Comparison of ENCODE assay signal across 8 cellular contexts in the genomic region with DNA sequence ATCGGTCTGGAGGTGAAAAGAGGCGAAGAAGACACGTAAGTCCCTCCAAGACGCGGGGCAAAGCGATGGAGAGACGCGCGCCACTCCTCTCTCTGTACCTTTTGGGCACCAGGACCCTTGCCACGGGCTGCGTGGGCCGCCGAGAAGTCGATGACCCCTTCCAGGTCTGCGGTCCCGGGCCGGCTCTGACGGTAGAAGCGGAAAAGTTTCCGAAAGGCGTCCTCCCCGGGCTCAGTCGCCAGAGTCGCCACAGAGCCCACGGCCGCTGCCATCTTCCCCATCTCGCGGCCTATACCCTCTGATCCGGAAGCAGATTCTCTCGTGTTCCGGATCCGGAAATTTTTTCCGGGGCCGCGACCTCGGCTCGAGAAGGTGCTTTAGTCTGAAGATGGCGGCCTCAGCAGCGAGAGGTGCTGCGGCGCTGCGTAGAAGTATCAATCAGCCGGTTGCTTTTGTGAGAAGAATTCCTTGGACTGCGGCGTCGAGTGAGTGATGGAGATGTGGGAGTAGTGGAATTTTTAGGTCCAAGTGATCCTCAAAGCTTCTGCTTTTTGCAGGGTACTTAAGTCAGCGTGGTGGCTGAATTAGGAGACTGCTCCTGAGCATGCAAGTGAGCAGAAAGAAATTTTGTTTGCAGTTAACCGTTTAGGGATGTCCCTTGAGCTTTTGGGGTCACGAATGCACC. TPM values are rescaled to one million over a fixed set of nuclear protein-coding genes. Genes with fewer than 3 reads are reported as not detected.
DNase-seq lines count a peak whose midpoint lies in the region; ATAC-seq and TF ChIP-seq lines count a peak whose summit lies in the region.

A gene with protein sequence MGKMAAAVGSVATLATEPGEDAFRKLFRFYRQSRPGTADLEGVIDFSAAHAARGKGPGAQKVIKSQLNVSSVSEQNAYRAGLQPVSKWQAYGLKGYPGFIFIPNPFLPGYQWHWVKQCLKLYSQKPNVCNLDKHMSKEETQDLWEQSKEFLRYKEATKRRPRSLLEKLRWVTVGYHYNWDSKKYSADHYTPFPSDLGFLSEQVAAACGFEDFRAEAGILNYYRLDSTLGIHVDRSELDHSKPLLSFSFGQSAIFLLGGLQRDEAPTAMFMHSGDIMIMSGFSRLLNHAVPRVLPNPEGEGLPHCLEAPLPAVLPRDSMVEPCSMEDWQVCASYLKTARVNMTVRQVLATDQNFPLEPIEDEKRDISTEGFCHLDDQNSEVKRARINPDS (minus strand): TSS at position 300 of the 685 bp plus-strand sequence. CDS start 19 bp downstream, at position 281.
A gene (plus strand): TSS at position 380 of the 685 bp plus-strand sequence. CDS start 9 bp downstream, at position 389.

- ATAC-seq in HG03378 (IDR thresholded peaks at IDR 0.05; ENCODE audit: unreplicated experiment), result peak; percentile 93

- TF ChIP-seq POLR2A in GM19099 (IDR thresholded peaks at IDR 0.05; ENCODE audit: extremely low read depth, insufficient read length, low read depth), result peak; percentile 95

- H3K36me3 Mint-ChIP-seq in chondrocyte (ENCODE audit: low read depth), result peaks cover 5% of the 10 kb centered on the region

- DNase-seq in Ammon's horn (ENCODE audit: low spot score) (peak; percentile 83), NCI-H446 treated with DMSO at 0.1 percent for 48 hours (lab: John Stamatoyannopoulos, UW) (peak; percentile 49), chondrocyte (ENCODE audit: low spot score) (peak; percentile 93), kidney glomerular epithelial cell (lab: John Stamatoyannopoulos, UW) (peak; percentile 86)
- peak; percentile 79 for DNase-seq in activated CD4-positive, alpha-beta T cell treated with anti-CD3 and anti-CD28 coated beads for 1 hour
- peak; percentile 53 to 64 for DNase-seq in stimulated activated CD4-positive, alpha-beta T cell treated with anti-CD3 and anti-CD28 coated beads, Interleukin-1b, Interleukin-23, amount 100 ng/mL, for 1 hour (ENCODE audit: low read depth in 2 of 2)

- peak within 1 kb of the TSS; percentile 95 for H3K27ac Mint-ChIP-seq in chondrocyte (ENCODE audit: unreplicated experiment)

- H3K9me3 Mint-ChIP-seq in chondrocyte (ENCODE audit: low read depth), result no peaks in the 10 kb centered on the region

- peaks cover 36% of the 10 kb centered on the region for H3K4me1 Mint-ChIP-seq in chondrocyte (ENCODE audit: low read depth)

- TF ChIP-seq CTCF in chondrocyte (IDR thresholded peaks at IDR 0.05), result peak; percentile 9

- no peaks in the 10 kb centered on the region for H3K27me3 Mint-ChIP-seq in chondrocyte (ENCODE audit: low read depth)

- peak within 1 kb of the TSS; percentile 93 for H3K4me3 Mint-ChIP-seq in chondrocyte (ENCODE audit: unreplicated experiment)

RNA-seq across cellular contexts. Expression of the first gene that starts in this region (rescaled TPM):
- total RNA-seq in chondrocyte, result 7.6 to 12.7 TPM (median 8.3 TPM) in 3 replicates

RNA-seq across cellular contexts. Expression of the second gene that starts in this region (rescaled TPM):
- 64.6 to 101 TPM (median 79.5 TPM) in 3 replicates for total RNA-seq in chondrocyte

Comparison
In these comparisons a context has a peak if more than half of its experiments do, and no peak if none do; other contexts are left out.
1. Peak in every context shown above with its lines: DNase-seq and ATAC-seq.